In genomic region chr3:62797129-62797528, GRCh38 we compare ENCODE assay signal across 19 cellular contexts.
"Had no signal": no experiment of that assay in that cellular context is flagged by ENCODE, and none has a peak within 500 bp of the region (broad histone marks: within the 10 kb centered on the region; RNA-seq: fewer than 3 reads in every experiment).

No MANE protein-coding gene starts in this region.

- H3K27me3 ChIP-seq: adrenal gland had no signal

- H3K27ac ChIP-seq: adrenal gland, VCaP had no signal

- H3K36me3 ChIP-seq: adrenal gland had no signal

- H3K4me1 ChIP-seq: adrenal gland had no signal

- H3K9me3 ChIP-seq: adrenal gland had no signal

- H3K4me3 ChIP-seq: adrenal gland had no signal

- DNase-seq: activated CD4-positive, alpha-beta T cell treated with anti-CD3 and anti-CD28 coated beads for 4 hours; activated CD8-positive, alpha-beta memory T cell treated with anti-CD3 and anti-CD28 coated beads, Interleukin-2, amount 50 U/mL, for 4 hours; activated CD8-positive, alpha-beta T cell treated with anti-CD3 and anti-CD28 coated beads for 36 hours; activated naive CD4-positive, alpha-beta T cell treated with anti-CD3 and anti-CD28 coated beads, Interleukin-2, amount 50 U/mL, for 16 hours; activated naive CD8-positive, alpha-beta T cell treated with anti-CD3 and anti-CD28 coated beads, Interleukin-2, amount 10 ng/mL, durations not matched to agents 7 days and 5 days; adrenal gland; anterior cingulate cortex; cerebellar nuclear complex; KG1; NCI-H1105; NCI-H1436; NCI-H1694 treated with DMSO at 0.1 percent for 48 hours; NCI-H2029 treated with DMSO at 0.1 percent for 48 hours; NCI-H345; NCI-H510A; NCI-H526 treated with DMSO at 0.1 percent for 48 hours; SIG-M5; T-helper 1 cell had no signal
